Comparison of ENCODE assay signal across 1 cellular context in the genomic region with DNA sequence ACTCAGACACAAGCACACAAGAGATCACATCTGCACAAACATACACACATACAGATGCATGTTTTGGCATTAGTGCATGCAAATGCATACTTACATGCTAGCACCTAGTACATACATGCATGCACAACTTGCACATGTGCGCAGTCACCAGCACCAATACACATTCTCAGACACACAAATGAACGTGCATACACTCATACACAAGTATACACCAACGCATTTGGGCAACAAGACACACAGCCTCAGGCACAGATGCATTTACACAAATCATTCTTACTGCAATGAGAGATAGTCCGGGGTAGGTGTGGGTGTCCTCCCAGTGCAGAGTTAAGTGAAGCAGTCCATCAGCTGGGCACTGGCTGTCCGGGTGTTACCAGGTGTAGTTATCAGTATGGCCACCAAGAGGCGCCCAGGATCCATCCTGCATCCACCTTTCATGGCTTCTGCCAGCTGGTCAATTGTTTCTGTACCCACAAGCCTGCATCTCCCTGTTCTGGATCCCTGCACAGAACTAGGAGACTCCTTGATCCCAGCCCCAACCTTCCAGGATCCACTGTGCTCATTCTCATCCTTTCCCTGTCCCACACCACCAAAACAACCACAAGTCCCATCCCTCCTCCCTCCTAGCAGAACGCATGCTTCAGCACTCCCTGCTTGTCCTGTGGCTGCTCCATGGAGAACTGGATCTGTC.
A peak's percentile ranks its signal among the peaks of the same experiment; 100 is the strongest.
TF ChIP-seq lines count a peak whose summit lies in the region.

No MANE protein-coding gene starts in this region.

TF ChIP-seq in endothelial cell of umbilical vein, 7 proteins besides CTCF, POLR2A, EP300 and RAD21:
- TF ChIP-seq MYC (IDR thresholded peaks at IDR 0.05; ENCODE audit: low read depth, low read length) (no peak), EZH2 (IDR thresholded peaks at IDR 0.05; ENCODE audit: borderline replicate concordance, low read depth, low read length, severe bottlenecking) (peak; percentile 39)
